ENCODE assay signal across 1 cellular context in genomic region chr3:184082034-184082433, GRCh38.
TF ChIP-seq lines count a peak whose summit lies in the region.

No MANE protein-coding gene starts in this region.

TF ChIP-seq in K562, 482 proteins besides CTCF, POLR2A, EP300 and RAD21:
- TF ChIP-seq ZNF668 (CRISPR knock-in tag; IDR thresholded peaks at IDR 0.05) (no peak), SIRT6 (IDR thresholded peaks at IDR 0.05; ENCODE audit: low read depth, low read length) (no peak), NR0B1 (IDR thresholded peaks at IDR 0.05; ENCODE audit: partially characterized antibody) (no peak), NR2C2 (CRISPR knock-in tag; IDR thresholded peaks at IDR 0.05) (no peak), NR2C2 (tag; IDR thresholded peaks at IDR 0.05) (no peak), OTX1 (CRISPR knock-in tag; IDR thresholded peaks at IDR 0.05) (no peak), ETV6 (IDR thresholded peaks at IDR 0.05; ENCODE audit: borderline replicate concordance in 1 of 2, low read depth in 2 of 2, low read length in 1 of 2) (no peak), ETV6 (CRISPR knock-in tag; IDR thresholded peaks at IDR 0.05; ENCODE audit: borderline replicate concordance) (no peak), L3MBTL2 (IDR thresholded peaks at IDR 0.05) (no peak), HEY1 (CRISPR knock-in tag; IDR thresholded peaks at IDR 0.05; ENCODE audit: borderline replicate concordance) (no peak), HNRNPL (IDR thresholded peaks at IDR 0.05; ENCODE audit: low read depth, low read length) (no peak), ZNF740 (CRISPR knock-in tag; IDR thresholded peaks at IDR 0.05) (no peak), ZNF740 (tag; IDR thresholded peaks at IDR 0.05) (no peak), ZEB2 (IDR thresholded peaks at IDR 0.05) (no peak), ZNF174 (CRISPR knock-in tag; IDR thresholded peaks at IDR 0.05) (no peak), HBP1 (CRISPR knock-in tag; IDR thresholded peaks at IDR 0.05) (no peak), ZFP30 (CRISPR knock-in tag; IDR thresholded peaks at IDR 0.05; ENCODE audit: borderline replicate concordance) (no peak), HSF4 (CRISPR knock-in tag; IDR thresholded peaks at IDR 0.05; ENCODE audit: borderline replicate concordance) (no peak), MED1 (CRISPR knock-in tag; IDR thresholded peaks at IDR 0.05; ENCODE audit: borderline replicate concordance) (no peak), NUFIP1 (IDR thresholded peaks at IDR 0.05; ENCODE audit: partially characterized antibody) (no peak), TCF3 (CRISPR knock-in tag; IDR thresholded peaks at IDR 0.05) (no peak), ZBTB7A (IDR thresholded peaks at IDR 0.05; ENCODE audit: borderline replicate concordance, control insufficient read depth, low read depth, low read length) (no peak)
